Comparison of ENCODE assay signal across 1 cellular context in genomic region chr4:153950100-153950979, GRCh38.
A peak's percentile ranks its signal among the peaks of the same experiment; 100 is the strongest.
TF ChIP-seq lines count a peak whose summit lies in the region.

No MANE protein-coding gene starts in this region.

TF ChIP-seq in K562, 482 proteins besides CTCF, POLR2A, EP300 and RAD21 (continued from another document and continues in another):
- TF ChIP-seq ZNF407 (IDR thresholded peaks at IDR 0.05; ENCODE audit: low read depth) (no peak), ZNF217 (CRISPR knock-in tag; IDR thresholded peaks at IDR 0.05) (no peak), WHSC1 (IDR thresholded peaks at IDR 0.05; ENCODE audit: low read length) (no peak), CBFA2T3 (IDR thresholded peaks at IDR 0.05) (peak; percentile 92), POLR2AphosphoS5 (IDR thresholded peaks at IDR 0.05; ENCODE audit: control insufficient read depth, insufficient read depth, low read depth, low read length) (0 out of 2 replicates have a peak, but pooled peaks have one; percentile 24), STAT5A (IDR thresholded peaks at IDR 0.05; ENCODE audit: borderline replicate concordance, low read length) (peak; percentile 29; the same call in 1 of the 2 replicates), TAF9B (IDR thresholded peaks at IDR 0.05; ENCODE audit: partially characterized antibody) (no peak), SUPT5H (IDR thresholded peaks at IDR 0.05) (no peak), NCOR1 (IDR thresholded peaks at IDR 0.05) (peak; percentile 74), NFRKB (IDR thresholded peaks at IDR 0.05; ENCODE audit: low read depth) (no peak), TEAD4 (IDR thresholded peaks at IDR 0.05; ENCODE audit: low read length) (peak; percentile 78), TEAD4 (CRISPR knock-in tag; IDR thresholded peaks at IDR 0.05; ENCODE audit: borderline replicate concordance) (no peak), KLF16 (IDR thresholded peaks at IDR 0.05) (peak; percentile 67; the same call in 1 of the 2 replicates), CSDE1 (IDR thresholded peaks at IDR 0.05) (no peak), CREB3L1 (IDR thresholded peaks at IDR 0.05; ENCODE audit: borderline replicate concordance, low read depth) (no peak), ZC3H8 (IDR thresholded peaks at IDR 0.05) (no peak), HINFP (tag; conservative IDR thresholded peaks at IDR 0.05; ENCODE audit: low read depth) (no peak), BACH1 (tag; IDR thresholded peaks at IDR 0.05) (no peak), BRCA1 (IDR thresholded peaks at IDR 0.05) (no peak), BRCA1 (CRISPR knock-in tag; IDR thresholded peaks at IDR 0.05) (no peak), ZNF764 (CRISPR knock-in tag; IDR thresholded peaks at IDR 0.05; ENCODE audit: low read depth) (no peak)
- TF ChIP-seq, protein P1, sequence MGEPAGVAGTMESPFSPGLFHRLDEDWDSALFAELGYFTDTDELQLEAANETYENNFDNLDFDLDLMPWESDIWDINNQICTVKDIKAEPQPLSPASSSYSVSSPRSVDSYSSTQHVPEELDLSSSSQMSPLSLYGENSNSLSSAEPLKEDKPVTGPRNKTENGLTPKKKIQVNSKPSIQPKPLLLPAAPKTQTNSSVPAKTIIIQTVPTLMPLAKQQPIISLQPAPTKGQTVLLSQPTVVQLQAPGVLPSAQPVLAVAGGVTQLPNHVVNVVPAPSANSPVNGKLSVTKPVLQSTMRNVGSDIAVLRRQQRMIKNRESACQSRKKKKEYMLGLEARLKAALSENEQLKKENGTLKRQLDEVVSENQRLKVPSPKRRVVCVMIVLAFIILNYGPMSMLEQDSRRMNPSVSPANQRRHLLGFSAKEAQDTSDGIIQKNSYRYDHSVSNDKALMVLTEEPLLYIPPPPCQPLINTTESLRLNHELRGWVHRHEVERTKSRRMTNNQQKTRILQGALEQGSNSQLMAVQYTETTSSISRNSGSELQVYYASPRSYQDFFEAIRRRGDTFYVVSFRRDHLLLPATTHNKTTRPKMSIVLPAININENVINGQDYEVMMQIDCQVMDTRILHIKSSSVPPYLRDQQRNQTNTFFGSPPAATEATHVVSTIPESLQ (CRISPR knock-in tag; IDR thresholded peaks at IDR 0.05), result no peak
- TF ChIP-seq, protein P2, sequence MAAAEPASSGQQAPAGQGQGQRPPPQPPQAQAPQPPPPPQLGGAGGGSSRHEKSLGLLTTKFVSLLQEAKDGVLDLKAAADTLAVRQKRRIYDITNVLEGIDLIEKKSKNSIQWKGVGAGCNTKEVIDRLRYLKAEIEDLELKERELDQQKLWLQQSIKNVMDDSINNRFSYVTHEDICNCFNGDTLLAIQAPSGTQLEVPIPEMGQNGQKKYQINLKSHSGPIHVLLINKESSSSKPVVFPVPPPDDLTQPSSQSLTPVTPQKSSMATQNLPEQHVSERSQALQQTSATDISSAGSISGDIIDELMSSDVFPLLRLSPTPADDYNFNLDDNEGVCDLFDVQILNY (CRISPR knock-in tag; IDR thresholded peaks at IDR 0.05), result no peak
- TF ChIP-seq, protein P3, sequence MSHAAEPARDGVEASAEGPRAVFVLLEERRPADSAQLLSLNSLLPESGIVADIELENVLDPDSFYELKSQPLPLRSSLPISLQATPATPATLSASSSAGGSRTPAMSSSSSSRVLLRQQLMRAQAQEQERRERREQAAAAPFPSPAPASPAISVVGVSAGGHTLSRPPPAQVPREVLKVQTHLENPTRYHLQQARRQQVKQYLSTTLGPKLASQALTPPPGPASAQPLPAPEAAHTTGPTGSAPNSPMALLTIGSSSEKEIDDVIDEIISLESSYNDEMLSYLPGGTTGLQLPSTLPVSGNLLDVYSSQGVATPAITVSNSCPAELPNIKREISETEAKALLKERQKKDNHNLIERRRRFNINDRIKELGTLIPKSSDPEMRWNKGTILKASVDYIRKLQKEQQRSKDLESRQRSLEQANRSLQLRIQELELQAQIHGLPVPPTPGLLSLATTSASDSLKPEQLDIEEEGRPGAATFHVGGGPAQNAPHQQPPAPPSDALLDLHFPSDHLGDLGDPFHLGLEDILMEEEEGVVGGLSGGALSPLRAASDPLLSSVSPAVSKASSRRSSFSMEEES (CRISPR knock-in tag; IDR thresholded peaks at IDR 0.05), result no peak
- TF ChIP-seq, protein P4, sequence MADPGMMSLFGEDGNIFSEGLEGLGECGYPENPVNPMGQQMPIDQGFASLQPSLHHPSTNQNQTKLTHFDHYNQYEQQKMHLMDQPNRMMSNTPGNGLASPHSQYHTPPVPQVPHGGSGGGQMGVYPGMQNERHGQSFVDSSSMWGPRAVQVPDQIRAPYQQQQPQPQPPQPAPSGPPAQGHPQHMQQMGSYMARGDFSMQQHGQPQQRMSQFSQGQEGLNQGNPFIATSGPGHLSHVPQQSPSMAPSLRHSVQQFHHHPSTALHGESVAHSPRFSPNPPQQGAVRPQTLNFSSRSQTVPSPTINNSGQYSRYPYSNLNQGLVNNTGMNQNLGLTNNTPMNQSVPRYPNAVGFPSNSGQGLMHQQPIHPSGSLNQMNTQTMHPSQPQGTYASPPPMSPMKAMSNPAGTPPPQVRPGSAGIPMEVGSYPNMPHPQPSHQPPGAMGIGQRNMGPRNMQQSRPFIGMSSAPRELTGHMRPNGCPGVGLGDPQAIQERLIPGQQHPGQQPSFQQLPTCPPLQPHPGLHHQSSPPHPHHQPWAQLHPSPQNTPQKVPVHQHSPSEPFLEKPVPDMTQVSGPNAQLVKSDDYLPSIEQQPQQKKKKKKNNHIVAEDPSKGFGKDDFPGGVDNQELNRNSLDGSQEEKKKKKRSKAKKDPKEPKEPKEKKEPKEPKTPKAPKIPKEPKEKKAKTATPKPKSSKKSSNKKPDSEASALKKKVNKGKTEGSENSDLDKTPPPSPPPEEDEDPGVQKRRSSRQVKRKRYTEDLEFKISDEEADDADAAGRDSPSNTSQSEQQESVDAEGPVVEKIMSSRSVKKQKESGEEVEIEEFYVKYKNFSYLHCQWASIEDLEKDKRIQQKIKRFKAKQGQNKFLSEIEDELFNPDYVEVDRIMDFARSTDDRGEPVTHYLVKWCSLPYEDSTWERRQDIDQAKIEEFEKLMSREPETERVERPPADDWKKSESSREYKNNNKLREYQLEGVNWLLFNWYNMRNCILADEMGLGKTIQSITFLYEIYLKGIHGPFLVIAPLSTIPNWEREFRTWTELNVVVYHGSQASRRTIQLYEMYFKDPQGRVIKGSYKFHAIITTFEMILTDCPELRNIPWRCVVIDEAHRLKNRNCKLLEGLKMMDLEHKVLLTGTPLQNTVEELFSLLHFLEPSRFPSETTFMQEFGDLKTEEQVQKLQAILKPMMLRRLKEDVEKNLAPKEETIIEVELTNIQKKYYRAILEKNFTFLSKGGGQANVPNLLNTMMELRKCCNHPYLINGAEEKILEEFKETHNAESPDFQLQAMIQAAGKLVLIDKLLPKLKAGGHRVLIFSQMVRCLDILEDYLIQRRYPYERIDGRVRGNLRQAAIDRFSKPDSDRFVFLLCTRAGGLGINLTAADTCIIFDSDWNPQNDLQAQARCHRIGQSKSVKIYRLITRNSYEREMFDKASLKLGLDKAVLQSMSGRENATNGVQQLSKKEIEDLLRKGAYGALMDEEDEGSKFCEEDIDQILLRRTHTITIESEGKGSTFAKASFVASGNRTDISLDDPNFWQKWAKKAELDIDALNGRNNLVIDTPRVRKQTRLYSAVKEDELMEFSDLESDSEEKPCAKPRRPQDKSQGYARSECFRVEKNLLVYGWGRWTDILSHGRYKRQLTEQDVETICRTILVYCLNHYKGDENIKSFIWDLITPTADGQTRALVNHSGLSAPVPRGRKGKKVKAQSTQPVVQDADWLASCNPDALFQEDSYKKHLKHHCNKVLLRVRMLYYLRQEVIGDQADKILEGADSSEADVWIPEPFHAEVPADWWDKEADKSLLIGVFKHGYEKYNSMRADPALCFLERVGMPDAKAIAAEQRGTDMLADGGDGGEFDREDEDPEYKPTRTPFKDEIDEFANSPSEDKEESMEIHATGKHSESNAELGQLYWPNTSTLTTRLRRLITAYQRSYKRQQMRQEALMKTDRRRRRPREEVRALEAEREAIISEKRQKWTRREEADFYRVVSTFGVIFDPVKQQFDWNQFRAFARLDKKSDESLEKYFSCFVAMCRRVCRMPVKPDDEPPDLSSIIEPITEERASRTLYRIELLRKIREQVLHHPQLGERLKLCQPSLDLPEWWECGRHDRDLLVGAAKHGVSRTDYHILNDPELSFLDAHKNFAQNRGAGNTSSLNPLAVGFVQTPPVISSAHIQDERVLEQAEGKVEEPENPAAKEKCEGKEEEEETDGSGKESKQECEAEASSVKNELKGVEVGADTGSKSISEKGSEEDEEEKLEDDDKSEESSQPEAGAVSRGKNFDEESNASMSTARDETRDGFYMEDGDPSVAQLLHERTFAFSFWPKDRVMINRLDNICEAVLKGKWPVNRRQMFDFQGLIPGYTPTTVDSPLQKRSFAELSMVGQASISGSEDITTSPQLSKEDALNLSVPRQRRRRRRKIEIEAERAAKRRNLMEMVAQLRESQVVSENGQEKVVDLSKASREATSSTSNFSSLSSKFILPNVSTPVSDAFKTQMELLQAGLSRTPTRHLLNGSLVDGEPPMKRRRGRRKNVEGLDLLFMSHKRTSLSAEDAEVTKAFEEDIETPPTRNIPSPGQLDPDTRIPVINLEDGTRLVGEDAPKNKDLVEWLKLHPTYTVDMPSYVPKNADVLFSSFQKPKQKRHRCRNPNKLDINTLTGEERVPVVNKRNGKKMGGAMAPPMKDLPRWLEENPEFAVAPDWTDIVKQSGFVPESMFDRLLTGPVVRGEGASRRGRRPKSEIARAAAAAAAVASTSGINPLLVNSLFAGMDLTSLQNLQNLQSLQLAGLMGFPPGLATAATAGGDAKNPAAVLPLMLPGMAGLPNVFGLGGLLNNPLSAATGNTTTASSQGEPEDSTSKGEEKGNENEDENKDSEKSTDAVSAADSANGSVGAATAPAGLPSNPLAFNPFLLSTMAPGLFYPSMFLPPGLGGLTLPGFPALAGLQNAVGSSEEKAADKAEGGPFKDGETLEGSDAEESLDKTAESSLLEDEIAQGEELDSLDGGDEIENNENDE (IDR thresholded peaks at IDR 0.05; ENCODE audit: low read depth, low read length), result no peak
